In genomic region chr6:45830441-45831139, GRCh38 we compare ENCODE assay signal across 8 cellular contexts.
DNase-seq lines count a peak whose midpoint lies in the region; ATAC-seq and TF ChIP-seq lines count a peak whose summit lies in the region.

No MANE protein-coding gene starts in this region.

- peak; percentile 42 for ATAC-seq in CD8-positive, alpha-beta T cell
- ATAC-seq in GM19438 (IDR thresholded peaks at IDR 0.05; ENCODE audit: low read depth, unreplicated experiment) = peak; percentile 94
- peak; percentile 92 for ATAC-seq in HG03439 (IDR thresholded peaks at IDR 0.05; ENCODE audit: unreplicated experiment)

- H3K9me3 Mint-ChIP-seq in CD8-positive, alpha-beta T cell = no peaks in the 10 kb centered on the region
- H3K9me3 Mint-ChIP-seq in activated CD4-positive, alpha-beta memory T cell treated with anti-CD3 and anti-CD28 coated beads, Interleukin-2, amount 10 ng/mL, durations not matched to agents 7 days and 5 days = peaks cover 5% of the 10 kb centered on the region

- H3K27ac ChIP-seq in CD8-positive, alpha-beta T cell (ENCODE audit: low read depth, low read length) = no peak overlapping the region

- H3K36me3 ChIP-seq in CD8-positive, alpha-beta T cell (ENCODE audit: insufficient read depth, low read length) = no peaks in the 10 kb centered on the region

- no peaks in the 10 kb centered on the region for H3K36me3 Mint-ChIP-seq in CD8-positive, alpha-beta T cell
- peaks cover 17% of the 10 kb centered on the region for H3K36me3 Mint-ChIP-seq in activated CD4-positive, alpha-beta memory T cell treated with anti-CD3 and anti-CD28 coated beads, Interleukin-2, amount 10 ng/mL, durations not matched to agents 7 days and 5 days (ENCODE audit: low read depth)

- POLR2A ChIA-PET in CD8-positive, alpha-beta T cell (lab: Charles Lee) = no interaction called here
- POLR2A ChIA-PET in activated CD4-positive, alpha-beta memory T cell treated with anti-CD3 and anti-CD28 coated beads, Interleukin-2, amount 10 ng/mL, durations not matched to agents 7 days and 5 days (lab: Charles Lee) = interaction anchor here (0.6 to 1.9 kb wide), 10 partner anchors 8 to 1177 kb away, joined by 3 to 8 read pairs (median 3); no protein-coding TSS in a partner anchor

- peak overlapping the region; percentile 15 for H3K27ac Mint-ChIP-seq in CD8-positive, alpha-beta T cell
- H3K27ac Mint-ChIP-seq in activated CD4-positive, alpha-beta memory T cell treated with anti-CD3 and anti-CD28 coated beads, Interleukin-2, amount 10 ng/mL, durations not matched to agents 7 days and 5 days = peak overlapping the region; percentile 78

- H3K9me3 ChIP-seq in CD8-positive, alpha-beta T cell (ENCODE audit: low read length) = no peaks in the 10 kb centered on the region

- intact Hi-C loops in CD8-positive, alpha-beta T cell (cut with DNase I, micrococcal nuclease) = no loop called here

- CTCF ChIA-PET in CD8-positive, alpha-beta T cell (lab: Charles Lee) = no interaction called here
- CTCF ChIA-PET in activated CD4-positive, alpha-beta memory T cell treated with anti-CD3 and anti-CD28 coated beads, Interleukin-2, amount 10 ng/mL, durations not matched to agents 7 days and 5 days (lab: Charles Lee) = interaction anchor here (0.9 to 1.5 kb wide), 2 partner anchors 25 to 100 kb away, joined by 3 read pairs; no protein-coding TSS in a partner anchor

- peak in 4 of 7 experiments; percentile 2 to 49 (median 14) for DNase-seq in CD8-positive, alpha-beta T cell
- DNase-seq in activated CD4-positive, alpha-beta memory T cell treated with anti-CD3 and anti-CD28 coated beads, Interleukin-2, amount 10 ng/mL, durations not matched to agents 7 days and 5 days = peak; percentile 77
- DNase-seq in pons (ENCODE audit: low spot score) (peak; percentile 19), KG1 (lab: John Stamatoyannopoulos, UW) (no peak), COLO829 (ENCODE audit: low spot score) (no peak), DMS79 treated with DMSO at 0.1 percent for 48 hours (lab: John Stamatoyannopoulos, UW) (no peak)

- peak overlapping the region; percentile 73 for H3K4me3 Mint-ChIP-seq in CD8-positive, alpha-beta T cell
- peak overlapping the region; percentile 66 for H3K4me3 Mint-ChIP-seq in activated CD4-positive, alpha-beta memory T cell treated with anti-CD3 and anti-CD28 coated beads, Interleukin-2, amount 10 ng/mL, durations not matched to agents 7 days and 5 days

- H3K27me3 ChIP-seq in CD8-positive, alpha-beta T cell (ENCODE audit: insufficient read depth, low read length) = no peaks in the 10 kb centered on the region

- H3K27me3 Mint-ChIP-seq in CD8-positive, alpha-beta T cell (ENCODE audit: low read depth) = peaks cover 6% of the 10 kb centered on the region
- no peaks in the 10 kb centered on the region for H3K27me3 Mint-ChIP-seq in activated CD4-positive, alpha-beta memory T cell treated with anti-CD3 and anti-CD28 coated beads, Interleukin-2, amount 10 ng/mL, durations not matched to agents 7 days and 5 days

- peaks cover 16% of the 10 kb centered on the region for H3K4me1 Mint-ChIP-seq in CD8-positive, alpha-beta T cell (ENCODE audit: low read depth)
- peaks cover 58% of the 10 kb centered on the region for H3K4me1 Mint-ChIP-seq in activated CD4-positive, alpha-beta memory T cell treated with anti-CD3 and anti-CD28 coated beads, Interleukin-2, amount 10 ng/mL, durations not matched to agents 7 days and 5 days

- peaks cover 5% of the 10 kb centered on the region for H3K4me1 ChIP-seq in CD8-positive, alpha-beta T cell (ENCODE audit: insufficient read depth, low read length)

- no peak for TF ChIP-seq CTCF in CD8-positive, alpha-beta T cell (IDR thresholded peaks at IDR 0.05)

- no peak overlapping the region for H3K4me3 ChIP-seq in CD8-positive, alpha-beta T cell (ENCODE audit: low read depth, low read length)

Comparison
In these comparisons a context has a peak if more than half of its experiments do, and no peak if none do; other contexts are left out.
1. ATAC-seq: peak in every context shown above with its lines; median percentile 94 in GM19438; 92 in HG03439; 42 in CD8-positive, alpha-beta T cell.
2. DNase-seq: peak in CD8-positive, alpha-beta T cell (4 of 7), activated CD4-positive, alpha-beta memory T cell treated with anti-CD3 and anti-CD28 coated beads, Interleukin-2, amount 10 ng/mL, durations not matched to agents 7 days and 5 days (single experiment) and pons (single experiment); none in KG1 (single experiment), COLO829 (single experiment) and DMS79 treated with DMSO at 0.1 percent for 48 hours (single experiment).